Comparison of ENCODE assay signal across 33 cellular contexts in genomic region chr16:17246577-17246885, GRCh38.
"Had no signal": no experiment of that assay in that cellular context is flagged by ENCODE, and none has a peak within 500 bp of the region (broad histone marks: within the 10 kb centered on the region; RNA-seq: fewer than 3 reads in every experiment).

No MANE protein-coding gene starts in this region.

- H3K4me1 ChIP-seq: adrenal gland, breast epithelium had no signal

- H3K9me3 Mint-ChIP-seq: activated B cell treated with CpG ODN at 0.5 μM for 24 hours; activated CD4-positive, alpha-beta memory T cell treated with anti-CD3 and anti-CD28 coated beads for 36 hours; activated T-cell treated with anti-CD3 and anti-CD28 coated beads, Interleukin-2, amount 50 U/mL, for 72 hours; activated T-helper 17 cell treated with anti-CD3 and anti-CD28 coated beads, Interleukin-2, amount 50 U/mL, for 72 hours had no signal

- H3K36me3 Mint-ChIP-seq: activated CD4-positive, alpha-beta memory T cell treated with anti-CD3 and anti-CD28 coated beads for 36 hours had no signal

- FAIRE-seq: astrocyte, RCC 7860 had no signal

- H3K27ac Mint-ChIP-seq: activated B cell treated with CpG ODN at 0.5 μM for 24 hours; activated CD4-positive, alpha-beta memory T cell treated with anti-CD3 and anti-CD28 coated beads for 36 hours; activated T-cell treated with anti-CD3 and anti-CD28 coated beads, Interleukin-2, amount 50 U/mL, for 72 hours; activated T-helper 17 cell treated with anti-CD3 and anti-CD28 coated beads, Interleukin-2, amount 50 U/mL, for 72 hours had no signal

- H3K36me3 ChIP-seq: adrenal gland, breast epithelium had no signal

- H3K27me3 Mint-ChIP-seq: activated B cell treated with CpG ODN at 0.5 μM for 24 hours; activated CD4-positive, alpha-beta memory T cell treated with anti-CD3 and anti-CD28 coated beads for 36 hours; activated T-helper 17 cell treated with anti-CD3 and anti-CD28 coated beads, Interleukin-2, amount 50 U/mL, for 72 hours had no signal

- H2AFZ ChIP-seq: PC-9 had no signal

- H3K9me3 ChIP-seq: adrenal gland, body of pancreas, breast epithelium had no signal

- H3K27me3 ChIP-seq: adrenal gland, body of pancreas, breast epithelium had no signal

- H3K4me3 ChIP-seq: adrenal gland, body of pancreas, breast epithelium, PC-9 had no signal

- H3K4me2 ChIP-seq: PC-9 had no signal

- ATAC-seq: activated T-helper 17 cell treated with anti-CD3 and anti-CD28 coated beads, Interleukin-2, amount 50 U/mL, for 72 hours; body of pancreas; Right ventricle myocardium inferior had no signal

- H3K27ac ChIP-seq: adrenal gland, body of pancreas, breast epithelium, PC-9, RWPE1, VCaP had no signal

- H3K4me3 Mint-ChIP-seq: activated B cell treated with CpG ODN at 0.5 μM for 24 hours; activated CD4-positive, alpha-beta memory T cell treated with anti-CD3 and anti-CD28 coated beads for 36 hours; activated T-cell treated with anti-CD3 and anti-CD28 coated beads, Interleukin-2, amount 50 U/mL, for 72 hours; activated T-helper 17 cell treated with anti-CD3 and anti-CD28 coated beads, Interleukin-2, amount 50 U/mL, for 72 hours had no signal

- DNase-seq: activated B cell treated with CpG ODN at 0.5 μM for 24 hours; activated CD4-positive, alpha-beta memory T cell treated with anti-CD3 and anti-CD28 coated beads for 36 hours; activated CD4-positive, alpha-beta T cell treated with anti-CD3 and anti-CD28 coated beads for 4 hours; activated CD4-positive, alpha-beta T cell treated with anti-CD3 and anti-CD28 coated beads, Interleukin-2, amount 50 U/mL, for 1 hour; activated CD4-positive, CD25-positive, alpha-beta regulatory T cell treated with anti-CD3 and anti-CD28 coated beads, Interleukin-2, amount 50 U/mL, for 72 hours; activated effector memory CD4-positive, alpha-beta T cell treated with anti-CD3 and anti-CD28 coated beads, Interleukin-2, amount 50 U/mL, for 16 hours; activated naive CD4-positive, alpha-beta T cell; activated naive CD4-positive, alpha-beta T cell treated with anti-CD3 and anti-CD28 coated beads, Interleukin-2, amount 50 U/mL, for 16 hours; activated T-cell treated with anti-CD3 and anti-CD28 coated beads, Interleukin-2, amount 50 U/mL, for 1 hour; activated T-cell treated with anti-CD3 and anti-CD28 coated beads, Interleukin-2, amount 50 U/mL, for 72 hours; adrenal gland; cerebellar nuclear complex; NCI-H1105; NCI-H1417 treated with DMSO at 0.1 percent for 48 hours; NCI-H187 treated with DMSO at 0.1 percent for 48 hours; NCI-H2081; NCI-H226; NCI-H446 treated with DMSO at 0.1 percent for 48 hours; NCI-H524; NK-92 treated with Interleukin-12 subunit alpha and Interleukin-12 subunit beta, amount 100 ng/mL, for 24 hours; PC-9; SW 1271; T-helper 1 cell; T-helper 2 cell; T-helper 9 cell had no signal
